1 cellular context compared by ENCODE assay signal in the genomic region with DNA sequence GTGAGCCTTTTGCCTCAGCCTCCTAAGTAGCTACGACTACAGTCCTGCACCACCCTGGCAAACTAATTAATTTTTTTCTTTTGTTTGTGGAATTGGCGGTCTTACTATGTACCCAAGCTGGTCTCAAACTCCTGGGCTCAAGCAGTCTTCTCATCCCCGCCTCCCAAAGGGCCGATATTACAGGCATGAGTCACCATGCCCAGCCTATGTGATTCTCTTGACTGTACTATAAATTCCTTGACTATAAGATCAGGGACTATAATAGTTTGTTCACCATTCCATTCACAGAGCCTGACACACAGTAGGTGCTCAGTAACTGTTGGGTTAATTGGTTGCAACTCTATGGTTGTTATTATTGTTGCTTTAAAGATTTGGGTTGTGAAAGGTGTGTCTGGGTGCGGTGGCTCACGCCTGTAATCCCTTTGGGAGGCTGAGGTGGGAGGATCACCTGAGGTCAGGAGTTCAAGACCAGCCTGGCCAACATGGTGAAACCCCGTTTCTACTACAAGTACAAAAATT.
TF ChIP-seq lines count a peak whose summit lies in the region.

No MANE protein-coding gene starts in this region.

TF ChIP-seq in GM23338, 12 proteins besides CTCF, POLR2A, EP300 and RAD21 (continued from another document):
- TF ChIP-seq, protein P1, sequence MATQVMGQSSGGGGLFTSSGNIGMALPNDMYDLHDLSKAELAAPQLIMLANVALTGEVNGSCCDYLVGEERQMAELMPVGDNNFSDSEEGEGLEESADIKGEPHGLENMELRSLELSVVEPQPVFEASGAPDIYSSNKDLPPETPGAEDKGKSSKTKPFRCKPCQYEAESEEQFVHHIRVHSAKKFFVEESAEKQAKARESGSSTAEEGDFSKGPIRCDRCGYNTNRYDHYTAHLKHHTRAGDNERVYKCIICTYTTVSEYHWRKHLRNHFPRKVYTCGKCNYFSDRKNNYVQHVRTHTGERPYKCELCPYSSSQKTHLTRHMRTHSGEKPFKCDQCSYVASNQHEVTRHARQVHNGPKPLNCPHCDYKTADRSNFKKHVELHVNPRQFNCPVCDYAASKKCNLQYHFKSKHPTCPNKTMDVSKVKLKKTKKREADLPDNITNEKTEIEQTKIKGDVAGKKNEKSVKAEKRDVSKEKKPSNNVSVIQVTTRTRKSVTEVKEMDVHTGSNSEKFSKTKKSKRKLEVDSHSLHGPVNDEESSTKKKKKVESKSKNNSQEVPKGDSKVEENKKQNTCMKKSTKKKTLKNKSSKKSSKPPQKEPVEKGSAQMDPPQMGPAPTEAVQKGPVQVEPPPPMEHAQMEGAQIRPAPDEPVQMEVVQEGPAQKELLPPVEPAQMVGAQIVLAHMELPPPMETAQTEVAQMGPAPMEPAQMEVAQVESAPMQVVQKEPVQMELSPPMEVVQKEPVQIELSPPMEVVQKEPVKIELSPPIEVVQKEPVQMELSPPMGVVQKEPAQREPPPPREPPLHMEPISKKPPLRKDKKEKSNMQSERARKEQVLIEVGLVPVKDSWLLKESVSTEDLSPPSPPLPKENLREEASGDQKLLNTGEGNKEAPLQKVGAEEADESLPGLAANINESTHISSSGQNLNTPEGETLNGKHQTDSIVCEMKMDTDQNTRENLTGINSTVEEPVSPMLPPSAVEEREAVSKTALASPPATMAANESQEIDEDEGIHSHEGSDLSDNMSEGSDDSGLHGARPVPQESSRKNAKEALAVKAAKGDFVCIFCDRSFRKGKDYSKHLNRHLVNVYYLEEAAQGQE (IDR thresholded peaks at IDR 0.05; ENCODE audit: unreplicated experiment): no peak
- TF ChIP-seq JUNB (IDR thresholded peaks at IDR 0.05; ENCODE audit: unreplicated experiment) (no peak), CREB1 (CRISPR knock-in tag; IDR thresholded peaks at IDR 0.05; ENCODE audit: low read depth) (no peak), POLR2AphosphoS5 (IDR thresholded peaks at IDR 0.05; ENCODE audit: low read depth) (no peak)
